In the genomic region with DNA sequence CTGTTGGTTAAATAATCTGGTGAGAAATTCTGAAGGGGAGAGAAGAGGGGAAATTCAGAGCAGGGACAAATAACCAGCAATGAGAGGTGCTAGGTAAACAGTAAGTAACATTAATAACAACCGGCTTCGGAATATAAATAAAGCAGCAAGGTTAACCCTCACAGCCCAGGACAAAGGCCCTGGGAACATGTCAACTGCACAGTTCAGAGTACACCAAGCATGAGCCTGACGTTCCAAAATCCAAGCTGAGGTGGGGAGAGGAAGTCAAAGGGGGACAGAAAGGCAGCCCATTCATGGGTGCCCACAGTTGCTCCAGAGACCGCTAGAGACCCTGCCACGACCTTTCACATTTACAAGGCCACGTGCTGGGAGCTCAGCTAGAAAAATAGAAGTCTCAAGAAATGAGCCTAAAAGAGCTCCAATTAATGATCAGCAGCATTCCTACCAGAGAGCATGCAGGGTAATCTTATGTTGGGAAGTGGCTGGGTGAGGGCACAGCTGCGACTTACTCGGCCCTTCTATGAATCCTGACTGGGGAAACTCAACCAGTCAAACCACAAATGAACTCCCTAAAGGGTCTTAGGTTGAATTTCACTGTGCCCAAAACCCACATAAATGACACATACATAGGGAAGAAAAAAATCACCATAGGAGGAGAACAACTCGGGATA, we compare ENCODE assay signal across 10 cellular contexts. TPM values are rescaled to one million over a fixed set of nuclear protein-coding genes. Genes with fewer than 3 reads are reported as not detected.
A peak's percentile ranks its signal among the peaks of the same experiment; 100 is the strongest.
DNase-seq lines count a peak whose midpoint lies in the region; ATAC-seq and TF ChIP-seq lines count a peak whose summit lies in the region.
"Had no signal": no experiment of that assay in that cellular context is flagged by ENCODE, and none has a peak within 500 bp of the region (broad histone marks: within the 10 kb centered on the region; RNA-seq: fewer than 3 reads in every experiment).

No MANE protein-coding gene starts in this region.

- no peak overlapping the region for H3K23ac ChIP-seq in mesenchymal stem cell (ENCODE audit: low read length in 2 of 2)

- H3K14ac ChIP-seq in mesenchymal stem cell (ENCODE audit: low read length in 2 of 2): no peak overlapping the region

- H4K91ac ChIP-seq in mesenchymal stem cell (ENCODE audit: low read length): no peak overlapping the region

- peak overlapping the region; percentile 66 for H3K4me3 Mint-ChIP-seq in activated CD4-positive, alpha-beta T cell treated with anti-CD3 and anti-CD28 coated beads, Interleukin-2, amount 10 ng/mL, durations not matched to agents 7 days and 5 days
- peak overlapping the region; percentile 71 for H3K4me3 Mint-ChIP-seq in activated naive CD8-positive, alpha-beta T cell treated with anti-CD3 and anti-CD28 coated beads, Interleukin-2, amount 50 U/mL, for 24 hours

- CTCF ChIA-PET in activated CD4-positive, alpha-beta T cell treated with anti-CD3 and anti-CD28 coated beads, Interleukin-2, amount 10 ng/mL, durations not matched to agents 7 days and 5 days (lab: Charles Lee): no interaction called here

- H3K27me3 ChIP-seq in muscle layer of colon (ENCODE audit: control insufficient read depth in 1 of 2, insufficient read depth in 2 of 2, low read length in 2 of 2) (no peaks in the 10 kb centered on the region), thoracic aorta (replicated peaks; ENCODE audit: insufficient read depth) (no peaks in the 10 kb centered on the region), mesenchymal stem cell (ENCODE audit: control insufficient read depth in 1 of 2, insufficient read depth in 1 of 2, low read length in 2 of 2) (no peaks in the 10 kb centered on the region)

- no peak for DNase-seq in activated CD4-positive, alpha-beta T cell treated with anti-CD3 and anti-CD28 coated beads, Interleukin-2, amount 10 ng/mL, durations not matched to agents 7 days and 5 days
- DNase-seq in activated CD4-positive, alpha-beta T cell treated with anti-CD3 and anti-CD28 coated beads, Interleukin-2, amount 50 U/mL, for 1 hour: no peak
- no peak for DNase-seq in activated naive CD8-positive, alpha-beta T cell treated with anti-CD3 and anti-CD28 coated beads, Interleukin-2, amount 50 U/mL, for 24 hours
- no peak for DNase-seq in thoracic aorta (ENCODE audit: low spot score)
- no peak for DNase-seq in mesenchymal stem cell
- DNase-seq in pons (ENCODE audit: low spot score): no peak
- DNase-seq in iPS-NIHi7 (ENCODE audit: extremely low spot score): no peak
- DNase-seq: Karpas-422, NCI-H524 had no signal

- H2BK12ac ChIP-seq in mesenchymal stem cell (ENCODE audit: low read length in 2 of 2): no peak overlapping the region

- H3K36me3 ChIP-seq in muscle layer of colon (ENCODE audit: insufficient read depth, low read length): no peaks in the 10 kb centered on the region
- H3K36me3 ChIP-seq in thoracic aorta: no peaks in the 10 kb centered on the region
- H3K36me3 ChIP-seq in mesenchymal stem cell (ENCODE audit: control insufficient read depth in 1 of 2, insufficient read depth in 2 of 2, low read depth in 1 of 2, low read length in 2 of 2): peaks cover 4 to 12% of the 10 kb centered on the region in 2 experiments

- peaks cover 51% of the 10 kb centered on the region for H3K36me3 Mint-ChIP-seq in activated CD4-positive, alpha-beta T cell treated with anti-CD3 and anti-CD28 coated beads, Interleukin-2, amount 10 ng/mL, durations not matched to agents 7 days and 5 days (ENCODE audit: low read depth)
- peaks cover 33% of the 10 kb centered on the region for H3K36me3 Mint-ChIP-seq in activated naive CD8-positive, alpha-beta T cell treated with anti-CD3 and anti-CD28 coated beads, Interleukin-2, amount 50 U/mL, for 24 hours (ENCODE audit: low read depth)

- H3K4me1 Mint-ChIP-seq in activated CD4-positive, alpha-beta T cell treated with anti-CD3 and anti-CD28 coated beads, Interleukin-2, amount 10 ng/mL, durations not matched to agents 7 days and 5 days: peaks cover 56% of the 10 kb centered on the region
- H3K4me1 Mint-ChIP-seq in activated naive CD8-positive, alpha-beta T cell treated with anti-CD3 and anti-CD28 coated beads, Interleukin-2, amount 50 U/mL, for 24 hours: peaks cover 53% of the 10 kb centered on the region

- H3K27ac ChIP-seq in muscle layer of colon (ENCODE audit: low read depth, low read length): peak overlapping the region; percentile 73
- H3K27ac ChIP-seq in thoracic aorta: peak overlapping the region; percentile 6 to 32
- no peak overlapping the region for H3K27ac ChIP-seq in mesenchymal stem cell (ENCODE audit: low read length, poor library complexity, severe bottlenecking)

- peak; percentile 29 for ATAC-seq in activated naive CD8-positive, alpha-beta T cell treated with anti-CD3 and anti-CD28 coated beads, Interleukin-2, amount 50 U/mL, for 24 hours
- no peak for ATAC-seq in thoracic aorta (ENCODE audit: insufficient number of reproducible peaks, low FRiP score, low read depth)

- H2BK15ac ChIP-seq in mesenchymal stem cell (ENCODE audit: low read depth, poor library complexity, severe bottlenecking): no peak overlapping the region

- no peaks in the 10 kb centered on the region for H3K27me3 Mint-ChIP-seq in activated CD4-positive, alpha-beta T cell treated with anti-CD3 and anti-CD28 coated beads, Interleukin-2, amount 10 ng/mL, durations not matched to agents 7 days and 5 days
- no peaks in the 10 kb centered on the region for H3K27me3 Mint-ChIP-seq in activated naive CD8-positive, alpha-beta T cell treated with anti-CD3 and anti-CD28 coated beads, Interleukin-2, amount 50 U/mL, for 24 hours

- H2AFZ ChIP-seq in mesenchymal stem cell (ENCODE audit: low read depth, low read length): no peak overlapping the region

- POLR2A ChIA-PET in activated CD4-positive, alpha-beta T cell treated with anti-CD3 and anti-CD28 coated beads, Interleukin-2, amount 10 ng/mL, durations not matched to agents 7 days and 5 days (lab: Charles Lee): no interaction called here

- no peaks in the 10 kb centered on the region for H3K9me3 Mint-ChIP-seq in activated CD4-positive, alpha-beta T cell treated with anti-CD3 and anti-CD28 coated beads, Interleukin-2, amount 10 ng/mL, durations not matched to agents 7 days and 5 days
- H3K9me3 Mint-ChIP-seq in activated naive CD8-positive, alpha-beta T cell treated with anti-CD3 and anti-CD28 coated beads, Interleukin-2, amount 50 U/mL, for 24 hours: no peaks in the 10 kb centered on the region

- H3K4me3 ChIP-seq in muscle layer of colon (ENCODE audit: low read depth in 1 of 2, low read length in 2 of 2) (no peak overlapping the region), thoracic aorta (peak overlapping the region; percentile 30), mesenchymal stem cell (ENCODE audit: insufficient read depth in 1 of 2, low read depth in 1 of 2, low read length in 2 of 2) (no peak overlapping the region)

- no peak overlapping the region for H2AK5ac ChIP-seq in mesenchymal stem cell (ENCODE audit: low read length, severe bottlenecking)

- no peak for TF ChIP-seq CTCF in thoracic aorta (IDR thresholded peaks at IDR 0.05)

- H3K9me3 ChIP-seq in muscle layer of colon (ENCODE audit: low read length) (no peaks in the 10 kb centered on the region), thoracic aorta (no peaks in the 10 kb centered on the region), mesenchymal stem cell (ENCODE audit: control insufficient read depth, low read length) (no peaks in the 10 kb centered on the region)

- no peak overlapping the region for H2BK5ac ChIP-seq in mesenchymal stem cell (ENCODE audit: low read depth, low read length, poor library complexity, severe bottlenecking)

- no peak overlapping the region for H3K4ac ChIP-seq in mesenchymal stem cell (ENCODE audit: low read depth in 1 of 2, low read length in 2 of 2)

- 85% methylated on average over 8 of the region's 9 CpGs for WGBS in mesenchymal stem cell

- H2BK120ac ChIP-seq in mesenchymal stem cell (ENCODE audit: low read depth, low read length): no peak overlapping the region

- no peak overlapping the region for H3K4me2 ChIP-seq in mesenchymal stem cell (ENCODE audit: low read length, poor library complexity, severe bottlenecking)

- peaks cover 25% of the 10 kb centered on the region for H3K79me1 ChIP-seq in mesenchymal stem cell (replicated peaks; ENCODE audit: low read length, poor library complexity, severe bottlenecking)

- H3K9ac ChIP-seq in muscle layer of colon (ENCODE audit: low read length) (no peak overlapping the region), mesenchymal stem cell (ENCODE audit: low read length) (no peak overlapping the region)

- H3K4me1 ChIP-seq in muscle layer of colon (ENCODE audit: insufficient read depth, low read length) (peaks cover 14% of the 10 kb centered on the region), thoracic aorta (ENCODE audit: control insufficient read depth in 1 of 2, low read depth in 2 of 2) (peaks cover 8 to 26% of the 10 kb centered on the region in 2 donors), mesenchymal stem cell (ENCODE audit: control insufficient read depth, insufficient read depth, low read depth, low read length) (peaks cover 7% of the 10 kb centered on the region)

- H4K8ac ChIP-seq in mesenchymal stem cell (ENCODE audit: low read length): no peak overlapping the region

- H3K18ac ChIP-seq in mesenchymal stem cell (ENCODE audit: low read depth in 1 of 2, low read length in 2 of 2): peak overlapping the region in 1 of 2 experiments; percentile 0

- peak overlapping the region; percentile 89 for H3K27ac Mint-ChIP-seq in activated CD4-positive, alpha-beta T cell treated with anti-CD3 and anti-CD28 coated beads, Interleukin-2, amount 10 ng/mL, durations not matched to agents 7 days and 5 days
- peak overlapping the region; percentile 81 for H3K27ac Mint-ChIP-seq in activated naive CD8-positive, alpha-beta T cell treated with anti-CD3 and anti-CD28 coated beads, Interleukin-2, amount 50 U/mL, for 24 hours

RNA-seq across cellular contexts. Expression of a gene that starts 55.1 kb away (rescaled TPM):
- total RNA-seq in activated CD4-positive, alpha-beta T cell treated with anti-CD3 and anti-CD28 coated beads, Interleukin-2, amount 10 ng/mL, durations not matched to agents 7 days and 5 days: 10 to 100 TPM; 77.6 to 85.0 TPM
- total RNA-seq in thoracic aorta: 10 to 100 TPM; 28.3 to 49.1 TPM
- 57.9 TPM for polyA plus RNA-seq in mesenchymal stem cell (2013, experiment 1 of 2)
- polyA plus RNA-seq in mesenchymal stem cell (2013, experiment 2 of 2): 58.4 TPM
